Comparison of ENCODE assay signal across 23 cellular contexts in genomic region chr2:24121469-24121868, GRCh38. TPM values are rescaled to one million over a fixed set of nuclear protein-coding genes. Genes with fewer than 3 reads are reported as not detected.
DNase-seq lines count a peak whose midpoint lies in the region; ATAC-seq, FAIRE-seq and TF ChIP-seq lines count a peak whose summit lies in the region.
"Had no signal": no experiment of that assay in that cellular context is flagged by ENCODE, and none has a peak within 500 bp of the region (broad histone marks: within the 10 kb centered on the region; RNA-seq: fewer than 3 reads in every experiment).

No MANE protein-coding gene starts in this region.

- no peaks in the 10 kb centered on the region for H4K20me1 ChIP-seq in SK-N-SH (ENCODE audit: insufficient read depth)
- H4K20me1 ChIP-seq: BLaER1 had no signal

- WGBS in SK-N-SH (ENCODE audit: low lambda C conversion rate), result 28% methylated on average over 4 of the region's 4 CpGs

- no peak overlapping the region for H2AFZ ChIP-seq in SK-N-SH (ENCODE audit: low read depth)
- H2AFZ ChIP-seq: hepatocyte had no signal

- peaks cover 9% of the 10 kb centered on the region for H3K27me3 Mint-ChIP-seq in activated naive CD4-positive, alpha-beta T cell treated with anti-CD3 and anti-CD28 coated beads, Interleukin-2, amount 10 ng/mL, durations not matched to agents 7 days and 5 days
- H3K27me3 Mint-ChIP-seq in activated naive CD4-positive, alpha-beta T cell treated with anti-CD3 and anti-CD28 coated beads for 36 hours (ENCODE audit: low read depth), result peaks cover 5% of the 10 kb centered on the region
- H3K27me3 Mint-ChIP-seq in type B pancreatic cell, result no peaks in the 10 kb centered on the region

- peak overlapping the region; percentile 19 for H3K4me3 Mint-ChIP-seq in activated naive CD4-positive, alpha-beta T cell treated with anti-CD3 and anti-CD28 coated beads, Interleukin-2, amount 10 ng/mL, durations not matched to agents 7 days and 5 days
- no peak overlapping the region for H3K4me3 Mint-ChIP-seq in activated naive CD4-positive, alpha-beta T cell treated with anti-CD3 and anti-CD28 coated beads for 36 hours
- peak overlapping the region; percentile 25 for H3K4me3 Mint-ChIP-seq in type B pancreatic cell
- H3K4me3 Mint-ChIP-seq: activated naive CD8-positive, alpha-beta T cell treated with anti-CD3 and anti-CD28 coated beads, Interleukin-2, amount 10 ng/mL, durations not matched to agents 7 days and 5 days had no signal

- TF ChIP-seq CTCF in SK-N-SH (IDR thresholded peaks at IDR 0.05) (no peak), type B pancreatic cell (conservative IDR thresholded peaks at IDR 0.05) (no peak)

- peaks cover 12% of the 10 kb centered on the region; the same call in 1 of the 2 replicates for H3K79me2 ChIP-seq in SK-N-SH (ENCODE audit: insufficient read depth)

- no peak overlapping the region for H3K9ac ChIP-seq in SK-N-SH
- H3K9ac ChIP-seq: BLaER1 had no signal

- TF ChIP-seq EP300 in SK-N-SH (IDR thresholded peaks at IDR 0.05; ENCODE audit: borderline replicate concordance in 1 of 2, low read depth in 1 of 2, low read length in 1 of 2), result peak; percentile 18 to 63; a peak in 2 of 4 replicates

- ATAC-seq in GM18505 (IDR thresholded peaks at IDR 0.05; ENCODE audit: unreplicated experiment), result no peak
- ATAC-seq: lower lobe of right lung, right lobe of liver had no signal

- peaks cover 15% of the 10 kb centered on the region for H3K4me1 Mint-ChIP-seq in activated naive CD4-positive, alpha-beta T cell treated with anti-CD3 and anti-CD28 coated beads, Interleukin-2, amount 10 ng/mL, durations not matched to agents 7 days and 5 days
- H3K4me1 Mint-ChIP-seq in activated naive CD4-positive, alpha-beta T cell treated with anti-CD3 and anti-CD28 coated beads for 36 hours (ENCODE audit: low read depth), result peaks cover 5% of the 10 kb centered on the region
- peaks cover 17% of the 10 kb centered on the region for H3K4me1 Mint-ChIP-seq in type B pancreatic cell (ENCODE audit: unreplicated experiment)

- peaks cover 35% of the 10 kb centered on the region for H3F3A ChIP-seq in SK-N-SH (replicated peaks; ENCODE audit: insufficient read depth)

- TF ChIP-seq RAD21 in SK-N-SH (IDR thresholded peaks at IDR 0.05; ENCODE audit: low read length), result no peak

- H3K27ac Mint-ChIP-seq in activated naive CD4-positive, alpha-beta T cell treated with anti-CD3 and anti-CD28 coated beads, Interleukin-2, amount 10 ng/mL, durations not matched to agents 7 days and 5 days, result no peak overlapping the region
- no peak overlapping the region for H3K27ac Mint-ChIP-seq in activated naive CD4-positive, alpha-beta T cell treated with anti-CD3 and anti-CD28 coated beads for 36 hours
- peak overlapping the region; percentile 61 for H3K27ac Mint-ChIP-seq in type B pancreatic cell
- H3K27ac Mint-ChIP-seq: activated naive CD8-positive, alpha-beta T cell treated with anti-CD3 and anti-CD28 coated beads, Interleukin-2, amount 10 ng/mL, durations not matched to agents 7 days and 5 days had no signal

- POLR2A ChIA-PET in SK-N-SH (lab: Yijun Ruan, JAX), result interaction anchor here (0.7 to 4.5 kb wide), 2 partner anchors 37 to 58 kb away, joined by 3 to 28 read pairs; partner anchors contain the start of gene TP53I3

- peaks cover 5 to 23% of the 10 kb centered on the region in 2 experiments; a peak in 3 of 4 replicates for H3K4me1 ChIP-seq in SK-N-SH (ENCODE audit: control insufficient read depth in 1 of 2, insufficient read depth in 2 of 2, low read depth in 1 of 2, low read length in 1 of 2)
- H3K4me1 ChIP-seq: right lobe of liver had no signal

- no peak for DNase-seq in activated naive CD4-positive, alpha-beta T cell treated with anti-CD3 and anti-CD28 coated beads, Interleukin-2, amount 10 ng/mL, durations not matched to agents 7 days and 5 days
- DNase-seq in activated naive CD4-positive, alpha-beta T cell treated with anti-CD3 and anti-CD28 coated beads for 36 hours, result no peak
- DNase-seq in SK-N-SH, result no peak
- peak; percentile 43 for DNase-seq in iPS-NIHi11 (ENCODE audit: low spot score)
- no peak for DNase-seq in type B pancreatic cell (ENCODE audit: extremely low spot score, unreplicated experiment)
- DNase-seq in GM19238 (ENCODE audit: insufficient read length, low spot score), result no peak
- DNase-seq in RCC 7860 (ENCODE audit: low spot score), result no peak
- DNase-seq: activated CD4-positive, alpha-beta T cell treated with anti-CD3 and anti-CD28 coated beads for 1 hour; activated naive CD8-positive, alpha-beta T cell treated with anti-CD3 and anti-CD28 coated beads, Interleukin-2, amount 10 ng/mL, durations not matched to agents 7 days and 5 days; islet precursor cell; lower lobe of right lung; MG63; NCI-H1694 treated with DMSO at 0.1 percent for 48 hours; NCI-H510A treated with DMSO at 0.1 percent for 48 hours; right lobe of liver; stimulated activated CD8-positive, alpha-beta memory T cell treated with anti-CD3 and anti-CD28 coated beads, Interleukin-4, amount 100 ng/mL, for 48 hours had no signal

- no peaks in the 10 kb centered on the region for H3K36me3 Mint-ChIP-seq in activated naive CD4-positive, alpha-beta T cell treated with anti-CD3 and anti-CD28 coated beads, Interleukin-2, amount 10 ng/mL, durations not matched to agents 7 days and 5 days
- H3K36me3 Mint-ChIP-seq in activated naive CD4-positive, alpha-beta T cell treated with anti-CD3 and anti-CD28 coated beads for 36 hours (ENCODE audit: low read depth), result no peaks in the 10 kb centered on the region
- H3K36me3 Mint-ChIP-seq in type B pancreatic cell, result no peaks in the 10 kb centered on the region
- H3K36me3 Mint-ChIP-seq: activated naive CD8-positive, alpha-beta T cell treated with anti-CD3 and anti-CD28 coated beads, Interleukin-2, amount 10 ng/mL, durations not matched to agents 7 days and 5 days had no signal

- no peak for TF ChIP-seq POLR2A in GM18505 (IDR thresholded peaks at IDR 0.05; ENCODE audit: borderline replicate concordance, extremely low read depth, insufficient read depth, insufficient read length)

- no peaks in the 10 kb centered on the region for H3K9me3 ChIP-seq in SK-N-SH
- H3K9me3 ChIP-seq: BLaER1, lower lobe of right lung, MG63, right lobe of liver had no signal

- no peaks in the 10 kb centered on the region for H3K9me2 ChIP-seq in SK-N-SH

- FAIRE-seq in RCC 7860 (lab: Jason Lieb, UNC), result no peak
- FAIRE-seq: endothelial cell of umbilical vein, GM18507 had no signal

- intact Hi-C loops in activated naive CD4-positive, alpha-beta T cell treated with anti-CD3 and anti-CD28 coated beads for 36 hours (cut with micrococcal nuclease), result loop anchor here (5.0 kb wide), 1 partner anchor 179 kb away; the partner anchor contains the start of gene UBXN2A

- no peak overlapping the region for H3K4me2 ChIP-seq in SK-N-SH
- H3K4me2 ChIP-seq: BLaER1, hepatocyte had no signal

- peak overlapping the region; percentile 8 to 44; a peak in 2 of 4 replicates for H3K27ac ChIP-seq in SK-N-SH (ENCODE audit: low read depth in 2 of 2, low read length in 1 of 2)
- H3K27ac ChIP-seq: BLaER1, lower lobe of right lung, right lobe of liver had no signal

- no peaks in the 10 kb centered on the region for H3K27me3 ChIP-seq in SK-N-SH (ENCODE audit: insufficient read depth)
- H3K27me3 ChIP-seq: BLaER1, hepatocyte, MG63, right lobe of liver had no signal

- H3K4me3 ChIP-seq in SK-N-SH (ENCODE audit: low read depth in 2 of 2, low read length in 1 of 2), result no peak overlapping the region
- H3K4me3 ChIP-seq: BLaER1, hepatocyte, lower lobe of right lung, MG63, right lobe of liver had no signal

- CTCF ChIA-PET in activated naive CD4-positive, alpha-beta T cell treated with anti-CD3 and anti-CD28 coated beads, Interleukin-2, amount 10 ng/mL, durations not matched to agents 7 days and 5 days (lab: Charles Lee), result no interaction called here
- CTCF ChIA-PET in activated naive CD4-positive, alpha-beta T cell treated with anti-CD3 and anti-CD28 coated beads for 36 hours (lab: Charles Lee), result interaction anchor here (0.8 to 0.9 kb wide), 2 partner anchors 123 to 194 kb away, joined by 4 read pairs; partner anchors contain the start of gene ATAD2B
- CTCF ChIA-PET in SK-N-SH (lab: Yijun Ruan, JAX), result interaction anchor here (0.9 to 3.5 kb wide), 3 partner anchors 27 to 301 kb away, joined by 4 to 31 read pairs (median 4); partner anchors contain the start of gene TP53I3

- no peaks in the 10 kb centered on the region for H3K9me3 Mint-ChIP-seq in activated naive CD4-positive, alpha-beta T cell treated with anti-CD3 and anti-CD28 coated beads, Interleukin-2, amount 10 ng/mL, durations not matched to agents 7 days and 5 days
- no peaks in the 10 kb centered on the region for H3K9me3 Mint-ChIP-seq in activated naive CD4-positive, alpha-beta T cell treated with anti-CD3 and anti-CD28 coated beads for 36 hours
- H3K9me3 Mint-ChIP-seq in type B pancreatic cell, result no peaks in the 10 kb centered on the region
- H3K9me3 Mint-ChIP-seq: activated naive CD8-positive, alpha-beta T cell treated with anti-CD3 and anti-CD28 coated beads, Interleukin-2, amount 10 ng/mL, durations not matched to agents 7 days and 5 days; activated T-helper 1 cell treated with anti-CD3 and anti-CD28 coated beads, Interleukin-12 subunit alpha, Interleukin-12 subunit beta, Interleukin-2, Interleukin-4 antibody, amounts not matched to agents 30 ng/mL and 10 ng/mL and 1 ng/mL, durations not matched to agents 14 hours and 24 hours and 36 hours had no signal

- no peaks in the 10 kb centered on the region for H3K36me3 ChIP-seq in SK-N-SH (replicated peaks in 1 of 2; ENCODE audit: control insufficient read depth in 1 of 2, insufficient read depth in 2 of 2, low read length in 1 of 2)
- H3K36me3 ChIP-seq: BLaER1, lower lobe of right lung, MG63, right lobe of liver had no signal

RNA-seq across cellular contexts. Expression of gene PFN4, which starts 1.7 kb away (rescaled TPM):
- under 1 TPM in 1 of 2 experiments, not detected in 1; 0.32 TPM for total RNA-seq in activated naive CD4-positive, alpha-beta T cell treated with anti-CD3 and anti-CD28 coated beads for 36 hours
- polyA plus RNA-seq in SK-N-SH (2012; rRNA removed), result 0.54 and 0.61 TPM in 2 replicates
- polyA plus RNA-seq in SK-N-SH (2012; cell fraction: cytosol; rRNA removed), result 0.35 and 0.37 TPM in 2 replicates
- polyA plus RNA-seq in SK-N-SH (2012; cell fraction: nucleus; rRNA removed), result 1.5 and 1.6 TPM in 2 replicates
- 1.3 and 2.5 TPM in 2 replicates for total RNA-seq in type B pancreatic cell (ENCODE audit: low replicate concordance)
- total RNA-seq: activated naive CD8-positive, alpha-beta T cell treated with anti-CD3 and anti-CD28 coated beads, Interleukin-2, amount 10 ng/mL, durations not matched to agents 7 days and 5 days; activated T-helper 1 cell treated with anti-CD3 and anti-CD28 coated beads, Interleukin-12 subunit alpha, Interleukin-12 subunit beta, Interleukin-2, Interleukin-4 antibody, amounts not matched to agents 30 ng/mL and 10 ng/mL and 1 ng/mL, durations not matched to agents 14 hours and 24 hours and 36 hours had no signal

RNA-seq across cellular contexts. Expression of gene FAM228B, which starts 1.8 kb away (rescaled TPM):
- 1 to 10 TPM; 3.6 to 4.1 TPM for total RNA-seq in activated naive CD4-positive, alpha-beta T cell treated with anti-CD3 and anti-CD28 coated beads for 36 hours
- polyA plus RNA-seq in SK-N-SH (2012; rRNA removed), result 5.3 and 6.8 TPM in 2 replicates
- 7.4 and 7.6 TPM in 2 replicates for polyA plus RNA-seq in SK-N-SH (2012; cell fraction: cytosol; rRNA removed)
- polyA plus RNA-seq in SK-N-SH (2012; cell fraction: nucleus; rRNA removed), result 10.1 and 15.6 TPM in 2 replicates
- 14.4 and 20.4 TPM in 2 replicates for total RNA-seq in type B pancreatic cell (ENCODE audit: low replicate concordance)

RNA-seq across cellular contexts. Expression of gene TP53I3, which starts 36.8 kb away (rescaled TPM):
- total RNA-seq in activated naive CD4-positive, alpha-beta T cell treated with anti-CD3 and anti-CD28 coated beads for 36 hours, result under 1 TPM; 0.60 to 0.81 TPM
- 110 and 116 TPM in 2 replicates for polyA plus RNA-seq in SK-N-SH (2012; rRNA removed)
- polyA plus RNA-seq in SK-N-SH (2012; cell fraction: cytosol; rRNA removed), result 49.8 and 71.0 TPM in 2 replicates
- polyA plus RNA-seq in SK-N-SH (2012; cell fraction: nucleus; rRNA removed), result 344 and 375 TPM in 2 replicates
- total RNA-seq in type B pancreatic cell (ENCODE audit: low replicate concordance), result 63.4 and 74.0 TPM in 2 replicates

RNA-seq across cellular contexts. Expression of gene SF3B6, which starts 45.3 kb away (rescaled TPM):
- total RNA-seq in activated naive CD4-positive, alpha-beta T cell treated with anti-CD3 and anti-CD28 coated beads for 36 hours, result 100 to 1,000 TPM; 151 to 164 TPM
- polyA plus RNA-seq in SK-N-SH (2012; rRNA removed), result 275 and 295 TPM in 2 replicates
- polyA plus RNA-seq in SK-N-SH (2012; cell fraction: cytosol; rRNA removed), result 400 and 550 TPM in 2 replicates
- 99.6 and 106 TPM in 2 replicates for polyA plus RNA-seq in SK-N-SH (2012; cell fraction: nucleus; rRNA removed)
- 102 TPM in 2 replicates for total RNA-seq in type B pancreatic cell (ENCODE audit: low replicate concordance)

RNA-seq across cellular contexts. Expression of gene FAM228A, which starts 53.4 kb away (rescaled TPM):
- total RNA-seq in activated naive CD4-positive, alpha-beta T cell treated with anti-CD3 and anti-CD28 coated beads for 36 hours, result under 1 TPM in 1 of 2 experiments, not detected in 1; 0.26 TPM
- polyA plus RNA-seq in SK-N-SH (2012; rRNA removed), result 0.10 and 0.13 TPM in 2 replicates
- 0.06 and 0.21 TPM in 2 replicates for polyA plus RNA-seq in SK-N-SH (2012; cell fraction: cytosol; rRNA removed)
- polyA plus RNA-seq in SK-N-SH (2012; cell fraction: nucleus; rRNA removed), result 0.09 and 0.17 TPM in 2 replicates
- not detected in 2 replicates for total RNA-seq in type B pancreatic cell (ENCODE audit: low replicate concordance)
- total RNA-seq: A172; activated T-helper 1 cell treated with anti-CD3 and anti-CD28 coated beads, Interleukin-12 subunit alpha, Interleukin-12 subunit beta, Interleukin-2, Interleukin-4 antibody, amounts not matched to agents 30 ng/mL and 10 ng/mL and 1 ng/mL, durations not matched to agents 14 hours and 24 hours and 36 hours had no signal
- polyA plus RNA-seq: hepatocyte had no signal

Comparison
In these comparisons a context has a peak if more than half of its experiments do, and no peak if none do; other contexts are left out.
1. RNA of gene TP53I3, which starts 36.8 kb away (total RNA-seq): 63.4 to 74.0 TPM in type B pancreatic cell; 0.60 to 0.81 TPM in activated naive CD4-positive, alpha-beta T cell treated with anti-CD3 and anti-CD28 coated beads for 36 hours; every median in the first group is over 10 times any median in the second.